In genomic region chr5:122471031-122471751, GRCh38 we compare ENCODE assay signal across 1 cellular context.
TF ChIP-seq lines count a peak whose summit lies in the region.

No MANE protein-coding gene starts in this region.

TF ChIP-seq in HepG2, 621 proteins besides CTCF, POLR2A, EP300 and RAD21 (continued from another document):
- TF ChIP-seq MZF1 (CRISPR knock-in tag; IDR thresholded peaks at IDR 0.05; ENCODE audit: borderline replicate concordance) (no peak), ATF4 (CRISPR knock-in tag; IDR thresholded peaks at IDR 0.05) (no peak), ZNF232 (CRISPR knock-in tag; IDR thresholded peaks at IDR 0.05; ENCODE audit: borderline replicate concordance) (no peak), ZNF850 (CRISPR knock-in tag; conservative IDR thresholded peaks at IDR 0.05) (no peak), HNRNPL (IDR thresholded peaks at IDR 0.05; ENCODE audit: low read depth, low read length) (no peak)
TF ChIP-seq in HepG2: peak in this region for 0.
